Comparison of ENCODE assay signal across 1 cellular context in the genomic region with DNA sequence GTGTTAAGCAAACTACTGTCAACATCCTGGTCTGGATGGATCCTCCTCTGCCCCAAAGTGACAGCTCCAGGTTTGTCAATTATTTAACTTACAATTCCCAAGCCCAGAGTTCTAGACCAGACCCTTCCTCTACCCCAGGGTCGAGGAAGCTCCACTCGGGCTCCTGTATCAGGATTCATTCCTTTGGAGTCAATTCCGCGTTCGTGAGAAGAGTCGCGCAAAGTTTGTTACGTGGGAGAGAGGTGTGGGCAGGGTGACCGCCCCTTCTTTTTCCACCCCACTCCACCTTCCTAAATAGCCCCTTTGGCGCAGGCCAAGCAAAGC.
TF ChIP-seq lines count a peak whose summit lies in the region.

No MANE protein-coding gene starts in this region.

TF ChIP-seq in SK-N-SH, 30 proteins besides CTCF, POLR2A, EP300 and RAD21 (continued from another document):
- TF ChIP-seq, protein P1, sequence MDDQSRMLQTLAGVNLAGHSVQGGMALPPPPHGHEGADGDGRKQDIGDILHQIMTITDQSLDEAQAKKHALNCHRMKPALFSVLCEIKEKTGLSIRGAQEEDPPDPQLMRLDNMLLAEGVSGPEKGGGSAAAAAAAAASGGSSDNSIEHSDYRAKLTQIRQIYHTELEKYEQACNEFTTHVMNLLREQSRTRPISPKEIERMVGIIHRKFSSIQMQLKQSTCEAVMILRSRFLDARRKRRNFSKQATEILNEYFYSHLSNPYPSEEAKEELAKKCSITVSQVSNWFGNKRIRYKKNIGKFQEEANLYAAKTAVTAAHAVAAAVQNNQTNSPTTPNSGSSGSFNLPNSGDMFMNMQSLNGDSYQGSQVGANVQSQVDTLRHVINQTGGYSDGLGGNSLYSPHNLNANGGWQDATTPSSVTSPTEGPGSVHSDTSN (IDR thresholded peaks at IDR 0.05): no peak
- TF ChIP-seq, protein P2, sequence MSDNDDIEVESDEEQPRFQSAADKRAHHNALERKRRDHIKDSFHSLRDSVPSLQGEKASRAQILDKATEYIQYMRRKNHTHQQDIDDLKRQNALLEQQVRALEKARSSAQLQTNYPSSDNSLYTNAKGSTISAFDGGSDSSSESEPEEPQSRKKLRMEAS (IDR thresholded peaks at IDR 0.05; ENCODE audit: low read depth): no peak
- TF ChIP-seq RXRA (IDR thresholded peaks at IDR 0.05; ENCODE audit: borderline replicate concordance, low read depth): no peak
- TF ChIP-seq IRF3 (IDR thresholded peaks at IDR 0.05; ENCODE audit: low read depth, low read length): no peak
- TF ChIP-seq EZH2phosphoT487 (IDR thresholded peaks at IDR 0.05; ENCODE audit: borderline replicate concordance, low read depth): no peak
